Comparison of ENCODE assay signal across 17 cellular contexts in the genomic region with DNA sequence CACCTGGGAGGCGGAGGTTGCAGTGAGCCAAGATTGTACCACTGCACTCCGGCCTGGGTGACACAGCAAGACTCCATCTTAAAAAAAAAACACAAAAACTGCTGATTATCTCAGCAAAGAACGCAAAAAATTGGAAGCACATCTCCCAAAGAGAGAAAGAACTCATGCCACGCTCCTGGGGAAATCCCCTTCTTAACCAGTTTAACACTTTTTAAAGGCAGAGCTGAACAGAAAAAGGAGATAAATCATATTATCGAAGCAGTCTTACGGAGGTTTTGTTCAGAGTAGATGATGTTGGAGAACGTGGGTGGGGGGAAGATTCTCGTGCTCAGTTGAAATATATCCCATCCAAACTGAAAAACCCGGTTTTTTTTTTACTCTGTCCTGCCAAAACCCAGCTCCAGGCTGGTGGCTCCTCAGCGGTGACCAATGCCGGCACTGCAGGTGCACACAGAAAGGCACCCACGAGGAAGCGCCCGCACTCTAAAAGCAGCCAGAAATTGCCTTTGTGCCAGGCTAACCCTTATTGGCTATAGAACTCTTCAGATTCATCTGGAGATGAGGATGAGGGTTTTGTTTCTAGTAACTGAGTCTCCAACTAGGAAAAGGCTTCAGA.
DNase-seq lines count a peak whose midpoint lies in the region; ATAC-seq lines count a peak whose summit lies in the region.
"Had no signal": no experiment of that assay in that cellular context is flagged by ENCODE, and none has a peak within 500 bp of the region (broad histone marks: within the 10 kb centered on the region; RNA-seq: fewer than 3 reads in every experiment).

No MANE protein-coding gene starts in this region.

- CTCF ChIA-PET in T-cell (lab: Charles Lee), result interaction anchor here (1.2 to 3.5 kb wide), 3 partner anchors 11 to 304 kb away, joined by 3 to 22 read pairs (median 4); no protein-coding TSS in a partner anchor

- ATAC-seq in T-cell (replicated peaks in 1 of 4), result peak; percentile 20 to 60 (median 39)
- no peak for ATAC-seq in stimulated activated naive B cell treated with anti-CD40 and anti-IgM and Interleukin-4, amounts not matched to agents 10 μg/mL and 1 μg/mL and 100 μg/mL, for 72 hours (replicated peaks)
- ATAC-seq in GM18907 (IDR thresholded peaks at IDR 0.05; ENCODE audit: unreplicated experiment), result no peak

- H3K4me3 Mint-ChIP-seq in T-cell, result peak overlapping the region; percentile 54 to 64 (median 61)
- H3K4me3 Mint-ChIP-seq in activated naive CD8-positive, alpha-beta T cell, result peak overlapping the region; percentile 66
- peak overlapping the region; percentile 5 to 34 for H3K4me3 Mint-ChIP-seq in stimulated activated naive B cell treated with anti-CD40 and anti-IgM and Interleukin-4, amounts not matched to agents 10 μg/mL and 1 μg/mL and 100 μg/mL, for 72 hours
- H3K4me3 Mint-ChIP-seq: natural killer cell had no signal

- no peaks in the 10 kb centered on the region for H3K9me3 Mint-ChIP-seq in T-cell
- H3K9me3 Mint-ChIP-seq in activated naive CD8-positive, alpha-beta T cell (ENCODE audit: low read depth), result no peaks in the 10 kb centered on the region
- H3K9me3 Mint-ChIP-seq in stimulated activated naive B cell treated with anti-CD40 and anti-IgM and Interleukin-4, amounts not matched to agents 10 μg/mL and 1 μg/mL and 100 μg/mL, for 72 hours, result peaks cover 3 to 4% of the 10 kb centered on the region in 2 donors
- H3K9me3 Mint-ChIP-seq: memory B cell, natural killer cell had no signal

- no peaks in the 10 kb centered on the region for H3K27me3 Mint-ChIP-seq in T-cell
- no peaks in the 10 kb centered on the region for H3K27me3 Mint-ChIP-seq in activated naive CD8-positive, alpha-beta T cell
- H3K27me3 Mint-ChIP-seq in stimulated activated naive B cell treated with anti-CD40 and anti-IgM and Interleukin-4, amounts not matched to agents 10 μg/mL and 1 μg/mL and 100 μg/mL, for 72 hours, result peaks cover 0 to 4% of the 10 kb centered on the region in 2 donors

- POLR2A ChIA-PET in T-cell (lab: Charles Lee), result interaction anchor here in 1 of 2 donors (1.6 kb wide), 1 partner anchor 10 kb away, joined by 16 read pairs; no protein-coding TSS in a partner anchor

- peak; percentile 60 for DNase-seq in activated CD8-positive, alpha-beta memory T cell treated with anti-CD3 and anti-CD28 coated beads for 24 hours
- no peak for DNase-seq in activated CD8-positive, alpha-beta memory T cell treated with anti-CD3 and anti-CD28 coated beads, Interleukin-2, amount 50 U/mL, for 4 hours
- DNase-seq in T-cell, result peak in 1 of 34 experiments; percentile 16
- no peak for DNase-seq in stimulated activated naive B cell treated with anti-CD40 and anti-IgM and Interleukin-4, amounts not matched to agents 10 μg/mL and 1 μg/mL and 100 μg/mL, for 72 hours
- no peak for DNase-seq in NCI-H2171 (lab: John Stamatoyannopoulos, UW)
- no peak for DNase-seq in cerebellum (ENCODE audit: low spot score)
- DNase-seq: activated gamma-delta T cell; Caco-2; GOT3; natural killer cell; NCI-H526; PC-9; stimulated activated CD8-positive, alpha-beta memory T cell treated with anti-CD3 and anti-CD28 coated beads, Interleukin-4, amount 100 ng/mL, for 48 hours; thyroid gland had no signal

- peaks cover 65 to 68% (median 68%) of the 10 kb centered on the region in 3 donors for H3K4me1 Mint-ChIP-seq in T-cell
- H3K4me1 Mint-ChIP-seq in activated naive CD8-positive, alpha-beta T cell (ENCODE audit: low read depth), result peaks cover 71% of the 10 kb centered on the region
- peaks cover 38 to 58% of the 10 kb centered on the region in 2 donors for H3K4me1 Mint-ChIP-seq in stimulated activated naive B cell treated with anti-CD40 and anti-IgM and Interleukin-4, amounts not matched to agents 10 μg/mL and 1 μg/mL and 100 μg/mL, for 72 hours

- peak overlapping the region; percentile 96 to 97 for H3K27ac Mint-ChIP-seq in T-cell
- H3K27ac Mint-ChIP-seq in activated naive CD8-positive, alpha-beta T cell, result peak overlapping the region; percentile 96
- peak overlapping the region; percentile 53 for H3K27ac Mint-ChIP-seq in stimulated activated naive B cell treated with anti-CD40 and anti-IgM and Interleukin-4, amounts not matched to agents 10 μg/mL and 1 μg/mL and 100 μg/mL, for 72 hours
- H3K27ac Mint-ChIP-seq: memory B cell, natural killer cell had no signal

- no peaks in the 10 kb centered on the region for H3K36me3 Mint-ChIP-seq in T-cell
- H3K36me3 Mint-ChIP-seq in activated naive CD8-positive, alpha-beta T cell, result no peaks in the 10 kb centered on the region
- H3K36me3 Mint-ChIP-seq in stimulated activated naive B cell treated with anti-CD40 and anti-IgM and Interleukin-4, amounts not matched to agents 10 μg/mL and 1 μg/mL and 100 μg/mL, for 72 hours, result no peaks in the 10 kb centered on the region
- H3K36me3 Mint-ChIP-seq: memory B cell, natural killer cell had no signal

Comparison
In these comparisons a context has a peak if more than half of its experiments do, and no peak if none do; other contexts are left out.
1. ATAC-seq: peak in T-cell (4 of 4); none in stimulated activated naive B cell treated with anti-CD40 and anti-IgM and Interleukin-4, amounts not matched to agents 10 μg/mL and 1 μg/mL and 100 μg/mL, for 72 hours (0 of 2) and GM18907 (single experiment).
2. Peak in every context shown above with its lines, with median percentiles within 50 percentile points of each other: H3K27ac Mint-ChIP-seq and H3K4me3 Mint-ChIP-seq.